In the genomic region with DNA sequence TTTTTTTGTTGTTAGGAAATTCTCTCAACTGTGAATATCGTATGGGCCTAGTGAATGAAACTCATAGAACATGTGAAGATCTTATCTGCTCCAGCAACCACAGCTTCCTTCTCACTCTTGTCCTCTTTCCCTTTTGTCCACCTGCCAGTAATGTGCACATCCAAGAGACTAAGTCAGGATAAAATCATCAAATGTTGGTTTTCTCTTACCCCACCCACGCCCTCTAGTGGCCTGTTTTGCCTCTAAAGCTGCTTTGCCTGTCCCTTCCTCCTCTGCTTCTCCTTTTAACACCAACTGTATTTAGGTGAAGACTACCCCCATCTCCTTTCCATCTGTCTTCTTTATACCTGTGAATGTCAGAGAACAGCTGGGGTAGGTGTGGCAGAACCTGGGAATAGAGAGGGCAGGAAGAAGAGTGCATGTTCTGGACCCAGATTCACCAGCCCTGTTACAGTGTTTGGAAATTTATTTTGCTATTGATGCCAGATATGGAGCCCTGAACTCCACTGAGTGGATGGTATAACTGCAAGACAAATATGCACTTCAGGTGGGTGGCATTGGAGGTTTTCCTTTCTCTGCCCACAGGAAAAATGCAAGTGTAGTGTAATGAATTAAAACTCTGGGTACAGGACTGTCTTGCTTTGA, we compare ENCODE assay signal across 8 cellular contexts. TPM values are rescaled to one million over a fixed set of nuclear protein-coding genes. Genes with fewer than 3 reads are reported as not detected.
DNase-seq lines count a peak whose midpoint lies in the region; ATAC-seq and TF ChIP-seq lines count a peak whose summit lies in the region.

No MANE protein-coding gene starts in this region.

- no peaks in the 10 kb centered on the region for H3K9me3 Mint-ChIP-seq in T-cell

- H3K4me1 ChIP-seq in adipocyte (ENCODE audit: control insufficient read depth, insufficient read depth, low read length) (no peaks in the 10 kb centered on the region), left ventricle myocardium inferior (peaks cover 91% of the 10 kb centered on the region)

- H3K4me3 ChIP-seq in GM12865 (ENCODE audit: low read depth, low read length) (no peak overlapping the region), adipocyte (ENCODE audit: low read length) (no peak overlapping the region), left ventricle myocardium inferior (no peak overlapping the region)

- CTCF ChIA-PET in T-cell (lab: Charles Lee): interaction anchor here (0.6 to 5.0 kb wide), 38 partner anchors 9 to 1486 kb away, joined by 3 to 76 read pairs (median 5); partner anchors contain the start of gene MGAT5 (in 1 of the 2)

- peaks cover 87 to 95% (median 94%) of the 10 kb centered on the region in 3 donors for H3K4me1 Mint-ChIP-seq in T-cell

- H3K9me3 ChIP-seq in adipocyte (ENCODE audit: control insufficient read depth, low read length) (no peaks in the 10 kb centered on the region), left ventricle myocardium inferior (replicated peaks) (no peaks in the 10 kb centered on the region)

- H3K27me3 ChIP-seq in adipocyte (replicated peaks; ENCODE audit: control insufficient read depth, insufficient read depth, low read length) (no peaks in the 10 kb centered on the region), left ventricle myocardium inferior (ENCODE audit: low read depth) (no peaks in the 10 kb centered on the region)

- ATAC-seq in T-cell (replicated peaks in 1 of 4) (peak; percentile 33 to 61 (median 41)), sciatic nerve (peak; percentile 79), HG02981 (IDR thresholded peaks at IDR 0.05; ENCODE audit: unreplicated experiment) (no peak), GM19455 (IDR thresholded peaks at IDR 0.05; ENCODE audit: unreplicated experiment) (no peak)

- POLR2A ChIA-PET in T-cell (lab: Charles Lee): no interaction called here

- TF ChIP-seq CTCF in GM12865 (IDR thresholded peaks at IDR 0.05; ENCODE audit: insufficient read depth, low read depth, low read length, missing control alignments) (peak; percentile 85), left ventricle myocardium inferior (IDR thresholded peaks at IDR 0.05; ENCODE audit: borderline replicate concordance) (peak; percentile 73)

- H3K27me3 Mint-ChIP-seq in T-cell: no peaks in the 10 kb centered on the region

- no peaks in the 10 kb centered on the region for H3K36me3 ChIP-seq in adipocyte (ENCODE audit: control insufficient read depth, insufficient read depth, low read length, severe bottlenecking)
- H3K36me3 ChIP-seq in left ventricle myocardium inferior: no peaks in the 10 kb centered on the region

- peaks cover 3% of the 10 kb centered on the region for H3K36me3 Mint-ChIP-seq in T-cell

- DNase-seq in GM12865 (ENCODE audit: low read depth): peak; percentile 80
- DNase-seq in NCI-H1105 treated with DMSO at 0.1 percent for 48 hours (lab: John Stamatoyannopoulos, UW): peak; percentile 60
- peak; percentile 45 to 81 (median 70) for DNase-seq in T-cell
- peak; percentile 90 for DNase-seq in adipocyte (ENCODE audit: low read depth)
- DNase-seq in left ventricle myocardium inferior: peak; percentile 72
- DNase-seq in sciatic nerve (ENCODE audit: low spot score): peak; percentile 89

- H3K4me3 Mint-ChIP-seq in T-cell: peak overlapping the region in 2 of 3 donors; percentile 26 to 37

- intact Hi-C loops in left ventricle myocardium inferior (cut with micrococcal nuclease) (loop anchor here (10.0 kb wide), 2 partner anchors 131 to 169 kb away; no protein-coding TSS in a partner anchor), sciatic nerve (cut with DNase I) (loop anchor here (10.0 kb wide), 1 partner anchor 111 kb away; no protein-coding TSS in a partner anchor)

- H3K27ac Mint-ChIP-seq in T-cell: peak overlapping the region; percentile 50 to 82

- peak overlapping the region; percentile 36 for H3K27ac ChIP-seq in left ventricle myocardium inferior (replicated peaks)

- no peak overlapping the region for H3K9ac ChIP-seq in adipocyte (ENCODE audit: low read length)

RNA-seq across cellular contexts. Expression of gene MGAT5, which starts 8.4 kb away (rescaled TPM):
- total RNA-seq in T-cell (10 to 100 TPM; 61.1 to 94.9 (median 81.8) TPM), left ventricle myocardium inferior (98.7 TPM), sciatic nerve (49.6 TPM)

Comparison
In these comparisons a context has a peak if more than half of its experiments do, and no peak if none do; other contexts are left out.
1. ATAC-seq: peak in T-cell (4 of 4) and sciatic nerve (single experiment); none in HG02981 (single experiment) and GM19455 (single experiment).
2. Peak in every context shown above with its lines, with median percentiles within 50 percentile points of each other: DNase-seq.